8 cellular contexts compared by ENCODE assay signal in genomic region chr16:75111514-75112280, GRCh38. TPM values are rescaled to one million over a fixed set of nuclear protein-coding genes. Genes with fewer than 3 reads are reported as not detected.
DNase-seq lines count a peak whose midpoint lies in the region; ATAC-seq and TF ChIP-seq lines count a peak whose summit lies in the region.

No MANE protein-coding gene starts in this region.

- H3K27ac ChIP-seq in HEK293 (ENCODE audit: extremely low read depth, low read depth, low read length) (no peak overlapping the region), mesendoderm (ENCODE audit: low read depth, low read length) (no peak overlapping the region)

- no peaks in the 10 kb centered on the region for H3K9me3 ChIP-seq in HEK293 (ENCODE audit: control insufficient read depth, insufficient read depth, low read depth, low read length)

- CTCF ChIA-PET in HEK293 (lab: Yijun Ruan, JAX) = interaction anchor here (0.5 to 4.3 kb wide), 45 partner anchors 8 to 404 kb away, joined by 3 to 47 read pairs (median 4); partner anchors contain the start of genes WDR59 and ZNRF1

- ATAC-seq in activated T-helper 17 cell treated with anti-CD3 and anti-CD28 coated beads, Interleukin-2, amount 50 U/mL, for 72 hours (replicated peaks) = peak; percentile 10

- no peak overlapping the region for H3K18ac ChIP-seq in mesendoderm (ENCODE audit: low read length)

- no peak overlapping the region for H3K4ac ChIP-seq in mesendoderm (ENCODE audit: low read depth, low read length)

- H2BK15ac ChIP-seq in mesendoderm (replicated peaks; ENCODE audit: low read depth) = no peak overlapping the region

- H4K8ac ChIP-seq in mesendoderm (ENCODE audit: low read depth, low read length) = no peak overlapping the region

- H3K56ac ChIP-seq in mesendoderm (ENCODE audit: low read length) = peak overlapping the region; percentile 44

- peaks cover 38% of the 10 kb centered on the region for H3K4me1 Mint-ChIP-seq in activated T-helper 17 cell treated with anti-CD3 and anti-CD28 coated beads, Interleukin-2, amount 50 U/mL, for 72 hours

- H3K27ac Mint-ChIP-seq in activated T-helper 17 cell treated with anti-CD3 and anti-CD28 coated beads, Interleukin-2, amount 50 U/mL, for 72 hours = peak overlapping the region; percentile 96

- no peak overlapping the region for H2BK5ac ChIP-seq in mesendoderm (ENCODE audit: low read length)

- POLR2A ChIA-PET in HEK293 (lab: Yijun Ruan, JAX) = interaction anchor here (1.7 to 1.9 kb wide), 2 partner anchors 113 to 127 kb away, joined by 8 to 10 read pairs; partner anchors contain the start of genes WDR59 and ZNRF1

- TF ChIP-seq CTCF in HEK293 (tag by site-specific recombination; IDR thresholded peaks at IDR 0.05) = no peak

- H3K4me2 ChIP-seq in mesendoderm (ENCODE audit: low read length) = no peak overlapping the region

- no peak overlapping the region for H2BK120ac ChIP-seq in mesendoderm (ENCODE audit: low read depth, low read length)

- no peaks in the 10 kb centered on the region for H3K36me3 ChIP-seq in HEK293 (ENCODE audit: control insufficient read depth in 2 of 2, insufficient read depth in 1 of 2, low read length in 2 of 2)
- H3K36me3 ChIP-seq in mesendoderm (ENCODE audit: control insufficient read depth, insufficient read depth, low read length) = no peaks in the 10 kb centered on the region

- WGBS in mesendoderm (ENCODE audit: extremely low coverage, insufficient coverage, low lambda C conversion rate) = no CpG with 5 or more reads among the region's 16 CpGs

- no peak overlapping the region for H3K23ac ChIP-seq in mesendoderm (ENCODE audit: low read length)

- H3K27me3 ChIP-seq in mesendoderm (ENCODE audit: insufficient read depth, low read length, poor library complexity) = no peaks in the 10 kb centered on the region

- H3K4me3 Mint-ChIP-seq in activated T-helper 17 cell treated with anti-CD3 and anti-CD28 coated beads, Interleukin-2, amount 50 U/mL, for 72 hours = peak overlapping the region; percentile 91

- H3K4me1 ChIP-seq in HEK293 (ENCODE audit: control insufficient read depth, insufficient read depth, low read length) = no peaks in the 10 kb centered on the region; the same call in 1 of the 2 replicates
- peaks cover 2% of the 10 kb centered on the region for H3K4me1 ChIP-seq in mesendoderm (ENCODE audit: control insufficient read depth, low read depth, low read length)

- peak; percentile 57 for DNase-seq in CD1c-positive myeloid dendritic cell (ENCODE audit: extremely low spot score)
- DNase-seq in mesendoderm = no peak
- no peak for DNase-seq in NOMO-1 treated with DMSO at 0.1 percent for 48 hours (lab: John Stamatoyannopoulos, UW; ENCODE audit: unreplicated experiment)
- no peak for DNase-seq in NCI-H187 treated with DMSO at 0.1 percent for 48 hours (lab: John Stamatoyannopoulos, UW)
- no peak for DNase-seq in amniotic stem cell (lab: John Stamatoyannopoulos, UW)
- DNase-seq in DMS114 treated with DMSO at 0.1 percent for 48 hours (lab: John Stamatoyannopoulos, UW; ENCODE audit: unreplicated experiment) = no peak

- H3K9ac ChIP-seq in mesendoderm (ENCODE audit: low read length) = no peak overlapping the region

- no peaks in the 10 kb centered on the region for H3K79me1 ChIP-seq in mesendoderm (ENCODE audit: low read length)

- H3K9me3 Mint-ChIP-seq in activated T-helper 17 cell treated with anti-CD3 and anti-CD28 coated beads, Interleukin-2, amount 50 U/mL, for 72 hours = no peaks in the 10 kb centered on the region

- H2AK5ac ChIP-seq in mesendoderm (ENCODE audit: low read length) = no peak overlapping the region

- H4K5ac ChIP-seq in mesendoderm (ENCODE audit: low read length) = no peak overlapping the region

- peaks cover 49% of the 10 kb centered on the region for H3K36me3 Mint-ChIP-seq in activated T-helper 17 cell treated with anti-CD3 and anti-CD28 coated beads, Interleukin-2, amount 50 U/mL, for 72 hours (ENCODE audit: low read depth)

- no peaks in the 10 kb centered on the region for H3K27me3 Mint-ChIP-seq in activated T-helper 17 cell treated with anti-CD3 and anti-CD28 coated beads, Interleukin-2, amount 50 U/mL, for 72 hours

- H3K4me3 ChIP-seq in HEK293 (ENCODE audit: low read depth, low read length) (no peak overlapping the region), mesendoderm (ENCODE audit: low read length) (no peak overlapping the region)

- no peaks in the 10 kb centered on the region for H3K79me2 ChIP-seq in mesendoderm (ENCODE audit: control insufficient read depth, insufficient read depth, low read length)

TF ChIP-seq in HEK293, 187 proteins besides CTCF, POLR2A, EP300 and RAD21:
- no peak for TF ChIP-seq ZFP37 (tag by site-specific recombination; IDR thresholded peaks at IDR 0.05)
- 0 out of 2 replicates have a peak, but pooled peaks have one; percentile 9 for TF ChIP-seq ZNF561 (tag by site-specific recombination; IDR thresholded peaks at IDR 0.05; ENCODE audit: borderline replicate concordance)
- TF ChIP-seq ZNF350 (tag by site-specific recombination; IDR thresholded peaks at IDR 0.05) = no peak
TF ChIP-seq in HEK293: peak in this region for 1.

RNA-seq across cellular contexts. Expression of gene LDHD, which starts 4.9 kb away (rescaled TPM):
- total RNA-seq in activated T-helper 17 cell treated with anti-CD3 and anti-CD28 coated beads, Interleukin-2, amount 50 U/mL, for 72 hours = under 1 TPM; 0.11 to 0.48 TPM
- 0.32 TPM for polyA plus RNA-seq in mesendoderm (2013, experiment 1 of 2)
- 0.35 TPM for polyA plus RNA-seq in mesendoderm (2013, experiment 2 of 2)

RNA-seq across cellular contexts. Expression of gene ZFP1, which starts 36.6 kb away (rescaled TPM):
- 10 to 100 TPM; 16.9 to 19.0 TPM for total RNA-seq in activated T-helper 17 cell treated with anti-CD3 and anti-CD28 coated beads, Interleukin-2, amount 50 U/mL, for 72 hours
- polyA plus RNA-seq in mesendoderm (2013, experiment 1 of 2) = 5.9 TPM
- 5.5 TPM for polyA plus RNA-seq in mesendoderm (2013, experiment 2 of 2)
